14 cellular contexts compared by ENCODE assay signal in genomic region chr3:151969026-151969658, GRCh38.
"Had no signal": no experiment of that assay in that cellular context is flagged by ENCODE, and none has a peak within 500 bp of the region (broad histone marks: within the 10 kb centered on the region; RNA-seq: fewer than 3 reads in every experiment).

No MANE protein-coding gene starts in this region.

- H3K27me3 ChIP-seq: stomach had no signal

- H3K27ac ChIP-seq: epithelial cell of prostate, stomach, thoracic aorta had no signal

- H3K4me1 Mint-ChIP-seq: activated naive CD4-positive, alpha-beta T cell treated with anti-CD3 and anti-CD28 coated beads, Interleukin-2, amount 50 U/mL, for 24 hours; memory B cell; nephron progenitor cell; T-helper 17 cell had no signal

- H3K27ac Mint-ChIP-seq: activated naive CD4-positive, alpha-beta T cell treated with anti-CD3 and anti-CD28 coated beads, Interleukin-2, amount 50 U/mL, for 24 hours; activated T-cell treated with anti-CD3 and anti-CD28 coated beads, Interleukin-2, amount 50 U/mL, for 24 hours; effector memory CD8-positive, alpha-beta T cell; memory B cell; nephron progenitor cell; T-helper 17 cell had no signal

- H3K4me3 Mint-ChIP-seq: activated naive CD4-positive, alpha-beta T cell treated with anti-CD3 and anti-CD28 coated beads, Interleukin-2, amount 50 U/mL, for 24 hours; activated T-cell treated with anti-CD3 and anti-CD28 coated beads, Interleukin-2, amount 50 U/mL, for 24 hours; effector memory CD8-positive, alpha-beta T cell; memory B cell; nephron progenitor cell; T-helper 17 cell had no signal

- DNase-seq: activated effector memory CD4-positive, alpha-beta T cell treated with Interleukin-2 at 50 U/mL for 16 hours; activated T-cell treated with anti-CD3 and anti-CD28 coated beads, Interleukin-2, amount 50 U/mL, for 24 hours; central memory CD4-positive, alpha-beta T cell; effector memory CD8-positive, alpha-beta T cell; nephron progenitor cell; stimulated activated CD4-positive, alpha-beta T cell treated with anti-CD3 and anti-CD28 coated beads, Interleukin-15, amount 100 ng/mL, for 24 hours; stimulated activated CD4-positive, alpha-beta T cell treated with anti-CD3 and anti-CD28 coated beads, Interleukin-4, amount 100 ng/mL, for 24 hours; stomach; T-helper 17 cell had no signal

- H3K27me3 Mint-ChIP-seq: activated naive CD4-positive, alpha-beta T cell treated with anti-CD3 and anti-CD28 coated beads, Interleukin-2, amount 50 U/mL, for 24 hours; activated T-cell treated with anti-CD3 and anti-CD28 coated beads, Interleukin-2, amount 50 U/mL, for 24 hours; memory B cell had no signal

- H3K36me3 Mint-ChIP-seq: activated naive CD4-positive, alpha-beta T cell treated with anti-CD3 and anti-CD28 coated beads, Interleukin-2, amount 50 U/mL, for 24 hours; memory B cell had no signal

- H3K9me3 Mint-ChIP-seq: activated naive CD4-positive, alpha-beta T cell treated with anti-CD3 and anti-CD28 coated beads, Interleukin-2, amount 50 U/mL, for 24 hours; effector memory CD8-positive, alpha-beta T cell had no signal

- FAIRE-seq: TTC549 had no signal

- H3K4me3 ChIP-seq: stomach, thoracic aorta had no signal

- H3K9me3 ChIP-seq: stomach, thoracic aorta had no signal

- H3K36me3 ChIP-seq: stomach, thoracic aorta had no signal
